8 cellular contexts compared by ENCODE assay signal in the genomic region with DNA sequence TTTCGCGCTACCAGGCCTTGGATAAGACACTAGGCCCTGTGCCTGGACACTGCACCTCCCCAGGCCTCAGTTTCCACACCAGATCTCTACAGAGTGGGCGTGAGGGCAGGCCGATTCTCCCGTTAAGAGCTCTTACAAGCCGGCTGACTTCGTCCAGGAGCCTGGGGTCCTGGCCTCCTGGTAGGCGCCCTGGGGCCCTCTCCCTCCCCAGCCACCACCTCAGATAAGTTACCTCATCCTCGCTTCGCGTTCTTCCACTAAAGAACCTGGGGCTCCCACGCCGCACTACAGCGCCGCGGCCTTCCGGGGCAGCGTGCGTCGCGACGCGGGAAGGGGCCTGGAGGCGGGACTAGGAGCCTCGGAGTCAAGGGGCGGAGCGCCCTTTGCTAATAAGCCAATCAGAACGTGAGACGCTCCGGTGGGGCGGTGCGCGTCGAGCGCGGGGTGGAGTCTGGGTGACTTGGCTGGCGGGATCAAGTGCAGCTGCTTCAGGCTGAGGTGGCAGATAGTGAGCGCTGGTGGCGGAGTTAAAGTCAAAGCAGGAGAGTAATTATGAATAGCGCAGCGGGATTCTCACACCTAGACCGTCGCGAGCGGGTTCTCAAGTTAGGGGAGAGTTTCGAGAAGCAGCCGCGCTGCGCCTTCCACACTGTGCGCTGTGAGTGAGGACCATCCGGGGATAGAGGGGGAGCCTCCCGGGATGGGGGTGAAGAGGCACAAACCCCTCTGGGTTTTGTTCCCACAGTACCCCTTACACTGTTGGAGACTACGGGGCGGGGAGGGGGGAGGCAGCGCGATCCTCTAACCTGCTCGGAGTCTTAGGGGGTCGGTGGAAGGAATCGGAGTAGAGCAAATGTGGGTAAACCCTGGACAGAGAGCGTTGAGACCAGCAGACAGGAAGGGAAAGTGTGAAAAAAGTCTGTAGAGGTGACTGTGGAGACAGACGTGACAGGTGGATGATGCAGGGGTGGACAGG. TPM values are rescaled to one million over a fixed set of nuclear protein-coding genes. Genes with fewer than 3 reads are reported as not detected.
DNase-seq lines count a peak whose midpoint lies in the region; ATAC-seq, FAIRE-seq and TF ChIP-seq lines count a peak whose summit lies in the region.

A gene (plus strand): TSS at position 476 of the 976 bp plus-strand sequence. CDS start 77 bp downstream, at position 553.
A gene with protein sequence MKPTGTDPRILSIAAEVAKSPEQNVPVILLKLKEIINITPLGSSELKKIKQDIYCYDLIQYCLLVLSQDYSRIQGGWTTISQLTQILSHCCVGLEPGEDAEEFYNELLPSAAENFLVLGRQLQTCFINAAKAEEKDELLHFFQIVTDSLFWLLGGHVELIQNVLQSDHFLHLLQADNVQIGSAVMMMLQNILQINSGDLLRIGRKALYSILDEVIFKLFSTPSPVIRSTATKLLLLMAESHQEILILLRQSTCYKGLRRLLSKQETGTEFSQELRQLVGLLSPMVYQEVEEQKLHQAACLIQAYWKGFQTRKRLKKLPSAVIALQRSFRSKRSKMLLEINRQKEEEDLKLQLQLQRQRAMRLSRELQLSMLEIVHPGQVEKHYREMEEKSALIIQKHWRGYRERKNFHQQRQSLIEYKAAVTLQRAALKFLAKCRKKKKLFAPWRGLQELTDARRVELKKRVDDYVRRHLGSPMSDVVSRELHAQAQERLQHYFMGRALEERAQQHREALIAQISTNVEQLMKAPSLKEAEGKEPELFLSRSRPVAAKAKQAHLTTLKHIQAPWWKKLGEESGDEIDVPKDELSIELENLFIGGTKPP (minus strand): TSS at position 327 of the 976 bp plus-strand sequence. CDS start 6,100 bp downstream, outside the sequence.

- TF ChIP-seq POLR2A in gastrocnemius medialis (IDR thresholded peaks at IDR 0.05): peak; percentile 79 to 92

- TF ChIP-seq CTCF in brain (conservative IDR thresholded peaks at IDR 0.05) (no peak), gastrocnemius medialis (IDR thresholded peaks at IDR 0.05 in 4 of 5, conservative IDR thresholded peaks at IDR 0.05 in 1 of 5) (no peak)

- in situ Hi-C loops in gastrocnemius medialis (cut with MboI; ENCODE audit: low sequenced_read_pairs in 4 of 4): loop anchor here in 2 of 4 donors (25.0 kb wide), 1 partner anchor 298 kb away; a partner anchor contains a TSS

- no peaks in the 10 kb centered on the region for H3K36me3 ChIP-seq in iPS DF 6.9 (ENCODE audit: control insufficient read depth, insufficient read depth, low read length)
- H3K36me3 ChIP-seq in gastrocnemius medialis: peaks cover 0 to 8% of the 10 kb centered on the region in 2 donors

- H3K4me3 Mint-ChIP-seq in brain: peak within 1 kb of the TSS; percentile 86 to 96 (median 93)

- H3K36me3 Mint-ChIP-seq in brain: peaks cover 29% of the 10 kb centered on the region

- peaks cover 1% of the 10 kb centered on the region; the same call in 1 of the 2 replicates for H3K27me3 ChIP-seq in iPS DF 6.9 (ENCODE audit: control insufficient read depth, insufficient read depth, low read length)
- H3K27me3 ChIP-seq in gastrocnemius medialis: no peaks in the 10 kb centered on the region

- no peaks in the 10 kb centered on the region for H3K4me1 ChIP-seq in iPS DF 6.9 (ENCODE audit: control insufficient read depth, insufficient read depth, low read length)
- peaks cover 13 to 22% of the 10 kb centered on the region in 2 donors for H3K4me1 ChIP-seq in gastrocnemius medialis

- peaks cover 0 to 5% (median 0%) of the 10 kb centered on the region in 5 experiments for H3K9me3 Mint-ChIP-seq in brain

- DNase-seq in 8988T (peak; percentile 89), NCI-H2107 treated with DMSO at 0.1 percent for 48 hours (lab: John Stamatoyannopoulos, UW; ENCODE audit: unreplicated experiment) (peak; percentile 96), iPS DF 6.9 (ENCODE audit: low read depth, low spot score) (peak; percentile 91), gastrocnemius medialis (peak; percentile 92 to 94)

- peak within 1 kb of the TSS; percentile 83 for H3K4me3 ChIP-seq in iPS DF 6.9 (ENCODE audit: low read length)
- peak within 1 kb of the TSS; percentile 73 to 96 (median 77) for H3K4me3 ChIP-seq in gastrocnemius medialis

- peak; percentile 78 for FAIRE-seq in TTC549 (lab: Jason Lieb, UNC)

- ATAC-seq in GM18520 (IDR thresholded peaks at IDR 0.05; ENCODE audit: unreplicated experiment) (peak; percentile 99), HG03064 (IDR thresholded peaks at IDR 0.05; ENCODE audit: low read depth, unreplicated experiment) (peak; percentile 95), gastrocnemius medialis (peak; percentile 98 to 99)

- no CpG with 5 or more reads among the region's 61 CpGs for WGBS in iPS DF 6.9 (ENCODE audit: insufficient coverage, insufficient read length)

- peaks cover 57% of the 10 kb centered on the region for H3K4me1 Mint-ChIP-seq in brain

- peak within 1 kb of the TSS; percentile 75 to 90 (median 84) for H3K27ac Mint-ChIP-seq in brain

- H3K27me3 Mint-ChIP-seq in brain: peaks cover 17% of the 10 kb centered on the region

- intact Hi-C loops in gastrocnemius medialis (cut with DNase I; ENCODE audit: low total_unique reads): loop anchor here (1.0 to 10.0 kb wide), 5 partner anchors 86 to 1092 kb away; a partner anchor contains a TSS

- H3K9me3 ChIP-seq in iPS DF 6.9 (ENCODE audit: control insufficient read depth, insufficient read depth, low read length) (no peaks in the 10 kb centered on the region), gastrocnemius medialis (no peaks in the 10 kb centered on the region)

- H3K27ac ChIP-seq in iPS DF 6.9 (ENCODE audit: low read length) (no peak within 1 kb of the TSS), gastrocnemius medialis (peak within 1 kb of the TSS; percentile 80 to 91 (median 88))

RNA-seq across cellular contexts. Expression of the first gene that starts in this region (rescaled TPM):
- 2.7 TPM for polyA plus RNA-seq in brain (ENCODE audit: insufficient read depth, low read depth, low replicate concordance)
- 1 to 10 TPM; 2.6 to 5.7 (median 3.6) TPM for total RNA-seq in gastrocnemius medialis

RNA-seq across cellular contexts. Expression of the second gene that starts in this region (rescaled TPM):
- polyA plus RNA-seq in brain (ENCODE audit: insufficient read depth, low read depth, low replicate concordance): 12.4 TPM
- 10 to 100 TPM in 3 of 4 donors, 1 to 10 TPM in 1; 8.8 to 14.0 (median 11.8) TPM for total RNA-seq in gastrocnemius medialis
